Comparison of ENCODE assay signal across 19 cellular contexts in the genomic region with DNA sequence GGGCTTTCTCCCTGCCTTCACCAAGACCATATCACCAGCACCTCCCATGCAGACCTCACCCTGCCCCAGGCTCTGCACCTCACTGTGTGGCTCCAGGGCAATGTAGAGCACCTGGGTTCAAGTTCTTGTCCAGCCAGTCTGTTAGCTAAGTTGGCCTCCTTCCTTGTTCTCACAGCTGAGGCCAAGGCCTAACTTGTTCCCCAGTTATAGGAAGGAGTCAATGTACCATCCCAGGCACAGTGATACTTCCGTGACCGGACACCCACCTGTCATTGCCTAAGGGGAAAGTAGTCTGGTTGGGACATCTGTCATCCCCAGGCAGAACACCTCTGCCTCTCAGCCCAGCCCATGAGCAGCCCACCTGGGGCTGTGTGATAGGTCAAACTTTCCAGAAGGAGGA.
"Had no signal": no experiment of that assay in that cellular context is flagged by ENCODE, and none has a peak within 500 bp of the region (broad histone marks: within the 10 kb centered on the region; RNA-seq: fewer than 3 reads in every experiment).

No MANE protein-coding gene starts in this region.

- H3K27ac ChIP-seq: SK-N-MC, WERI-Rb-1 had no signal

- ATAC-seq: activated CD4-positive, alpha-beta T cell treated with anti-CD3 and anti-CD28 coated beads for 36 hours; activated CD8-positive, alpha-beta T cell treated with anti-CD3 and anti-CD28 coated beads for 36 hours; Right ventricle myocardium inferior; T-cell had no signal

- H3K36me3 ChIP-seq: WERI-Rb-1 had no signal

- FAIRE-seq: TTC549 had no signal

- DNase-seq: activated CD4-positive, alpha-beta T cell treated with anti-CD3 and anti-CD28 coated beads for 36 hours; activated CD4-positive, alpha-beta T cell treated with anti-CD3 and anti-CD28 coated beads, Interleukin-2, amount 50 U/mL, for 1 hour; activated CD8-positive, alpha-beta memory T cell treated with anti-CD3 and anti-CD28 coated beads, Interleukin-2, amount 50 U/mL, for 4 hours; activated CD8-positive, alpha-beta T cell treated with anti-CD3 and anti-CD28 coated beads for 36 hours; aorta; KG1; NCI-H1048; NCI-H146; NCI-H187 treated with DMSO at 0.1 percent for 48 hours; NCI-H2081 treated with DMSO at 0.1 percent for 48 hours; NCI-H446; NCI-H524; T-cell; T-helper 2 cell; T1000; WERI-Rb-1 had no signal

- H3K4me3 ChIP-seq: SK-N-MC had no signal
